Comparison of ENCODE assay signal across 14 cellular contexts in the genomic region with DNA sequence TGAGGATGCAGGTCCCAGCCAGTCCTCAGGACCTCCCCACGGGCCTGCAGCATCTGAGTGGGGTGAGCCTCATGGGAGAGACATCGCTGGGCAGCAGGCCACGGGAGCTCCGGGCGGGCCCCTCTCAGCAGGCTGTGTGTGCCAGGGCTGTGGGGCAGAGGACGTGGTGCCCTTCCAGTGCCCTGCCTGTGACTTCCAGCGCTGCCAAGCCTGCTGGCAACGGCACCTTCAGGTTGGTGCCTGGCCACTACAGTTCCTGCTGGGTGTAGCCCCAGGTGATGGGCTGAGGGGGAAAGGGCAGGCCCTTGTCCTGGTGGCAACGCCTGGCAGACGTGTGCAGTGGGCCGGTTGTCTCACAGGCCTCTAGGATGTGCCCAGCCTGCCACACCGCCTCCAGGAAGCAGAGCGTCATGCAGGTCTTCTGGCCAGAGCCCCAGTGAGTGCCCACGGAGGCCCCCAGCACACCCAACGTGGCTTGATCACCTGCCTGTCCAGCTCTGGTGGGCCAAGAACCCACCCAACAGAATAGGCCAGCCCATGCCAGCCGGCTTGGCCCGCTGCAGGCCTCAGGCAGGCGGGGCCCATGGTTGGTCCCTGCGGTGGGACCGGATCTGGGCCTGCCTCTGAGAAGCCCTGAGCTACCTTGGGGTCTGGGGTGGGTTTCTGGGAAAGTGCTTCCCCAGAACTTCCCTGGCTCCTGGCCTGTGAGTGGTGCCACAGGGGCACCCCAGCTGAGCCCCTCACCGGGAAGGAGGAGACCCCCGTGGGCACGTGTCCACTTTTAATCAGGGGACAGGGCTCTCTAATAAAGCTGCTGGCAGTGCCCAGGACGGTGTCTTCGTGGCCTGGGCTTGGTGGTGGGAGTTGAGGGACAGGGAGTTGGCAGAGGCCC. TPM values are rescaled to one million over a fixed set of nuclear protein-coding genes. Genes with fewer than 3 reads are reported as not detected.
DNase-seq lines count a peak whose midpoint lies in the region; ATAC-seq and TF ChIP-seq lines count a peak whose summit lies in the region.
"Had no signal": no experiment of that assay in that cellular context is flagged by ENCODE, and none has a peak within 500 bp of the region (broad histone marks: within the 10 kb centered on the region; RNA-seq: fewer than 3 reads in every experiment).

No MANE protein-coding gene starts in this region.

- peaks cover 29% of the 10 kb centered on the region for H3K4me1 Mint-ChIP-seq in activated CD4-positive, alpha-beta T cell treated with anti-CD3 and anti-CD28 coated beads for 36 hours

- H3K4me3 ChIP-seq in adipocyte (ENCODE audit: low read length) (no peak overlapping the region), stomach (no peak overlapping the region), A673 (ENCODE audit: low read depth, low read length, poor library complexity, severe bottlenecking) (no peak overlapping the region)

- no TSS peak for BruUV-seq in A673 (replicated peaks; lab: Mats Ljungman, UMichigan)

- no peak overlapping the region for H3K27ac Mint-ChIP-seq in activated CD4-positive, alpha-beta T cell treated with anti-CD3 and anti-CD28 coated beads for 36 hours

- H3K4me1 ChIP-seq in adipocyte (ENCODE audit: control insufficient read depth, insufficient read depth, low read length) (peaks cover 39% of the 10 kb centered on the region), stomach (peaks cover 30 to 69% (median 59%) of the 10 kb centered on the region in 4 donors), A673 (ENCODE audit: insufficient read depth, low read length, poor library complexity, severe bottlenecking) (peaks cover 16% of the 10 kb centered on the region)

- POLR2A ChIA-PET in activated CD4-positive, alpha-beta T cell treated with anti-CD3 and anti-CD28 coated beads for 36 hours (lab: Charles Lee), result interaction anchor here (0.7 kb wide), 1 partner anchor 764 kb away, joined by 3 read pairs; no protein-coding TSS in a partner anchor
- POLR2A ChIA-PET in A673 (lab: Charles Lee; ENCODE audit: low non-redundant PET), result interaction anchor here (0.6 kb wide), 1 partner anchor 122 kb away, joined by 3 read pairs; the partner anchor contains the start of gene HELZ2

- no peak for TF ChIP-seq EP300 in stomach (IDR thresholded peaks at IDR 0.05)

- CTCF ChIA-PET in activated CD4-positive, alpha-beta T cell treated with anti-CD3 and anti-CD28 coated beads for 36 hours (lab: Charles Lee), result interaction anchor here (0.9 kb wide), 1 partner anchor 12 kb away, joined by 3 read pairs; the partner anchor contains the start of genes ARFRP1 and ZGPAT
- CTCF ChIA-PET in A673 (lab: Charles Lee), result no interaction called here

- no peaks in the 10 kb centered on the region for H3K9me3 Mint-ChIP-seq in activated CD4-positive, alpha-beta T cell treated with anti-CD3 and anti-CD28 coated beads for 36 hours (ENCODE audit: low read depth)

- no peaks in the 10 kb centered on the region for H3K27me3 Mint-ChIP-seq in activated CD4-positive, alpha-beta T cell treated with anti-CD3 and anti-CD28 coated beads for 36 hours

- peak overlapping the region; percentile 34 for H3K9ac ChIP-seq in adipocyte (ENCODE audit: low read length)

- no peak overlapping the region for H3K4me3 Mint-ChIP-seq in activated CD4-positive, alpha-beta T cell treated with anti-CD3 and anti-CD28 coated beads for 36 hours

- H3K27ac ChIP-seq in stomach (peak overlapping the region in 3 of 5 donors; percentile 4 to 42 (median 11)), A673 (ENCODE audit: low read depth, low read length, poor library complexity, severe bottlenecking) (no peak overlapping the region)
- H3K27ac ChIP-seq: neutrophil had no signal

- H3K27me3 ChIP-seq in adipocyte (replicated peaks; ENCODE audit: control insufficient read depth, insufficient read depth, low read length) (no peaks in the 10 kb centered on the region), stomach (no peaks in the 10 kb centered on the region), A673 (replicated peaks; ENCODE audit: insufficient read depth, low read depth, low read length, poor library complexity) (no peaks in the 10 kb centered on the region)
- H3K27me3 ChIP-seq: brain microvascular endothelial cell had no signal

- intact Hi-C loops in activated CD4-positive, alpha-beta T cell treated with anti-CD3 and anti-CD28 coated beads for 36 hours (cut with DNase I, micrococcal nuclease), result loop anchor here in 1 of 2 experiments (5.0 kb wide), 1 partner anchor 42 kb away; the partner anchor contains the start of genes LIME1 and SLC2A4RG
- intact Hi-C loops in left ventricle myocardium superior (cut with micrococcal nuclease), result no loop called here
- intact Hi-C loops in stomach (cut with DNase I; ENCODE audit: low total_unique reads), result no loop called here
- intact Hi-C loops in A673 (cut with micrococcal nuclease; ENCODE audit: unreplicated experiment), result no loop called here

- DNase-seq in activated CD4-positive, alpha-beta T cell treated with anti-CD3 and anti-CD28 coated beads for 36 hours, result peak; percentile 10
- DNase-seq in activated CD4-positive, alpha-beta T cell treated with anti-CD3 and anti-CD28 coated beads for 1 hour, result no peak
- DNase-seq in adipocyte (ENCODE audit: low read depth) (no peak), left ventricle myocardium superior (peak; percentile 91), stomach (peak; percentile 46), GM13977 (ENCODE audit: low spot score) (no peak), mesenteric fat pad (ENCODE audit: low spot score) (no peak), A673 (ENCODE audit: low spot score) (no peak)
- DNase-seq: activated CD8-positive, alpha-beta memory T cell treated with anti-CD3 and anti-CD28 coated beads, Interleukin-2, amount 50 U/mL, for 48 hours; brain microvascular endothelial cell; erythroblast; NCI-H2081 treated with DMSO at 0.1 percent for 48 hours; stimulated activated CD4-positive, alpha-beta T cell treated with anti-CD3 and anti-CD28 coated beads, Interleukin-1b, Interleukin-23, amount 100 ng/mL, for 48 hours had no signal

- 65 to 73% (median 70%) methylated on average over 10 to 25 of the region's 25 CpGs for WGBS in stomach, 5 donors

- peaks cover 13% of the 10 kb centered on the region for H3K36me3 Mint-ChIP-seq in activated CD4-positive, alpha-beta T cell treated with anti-CD3 and anti-CD28 coated beads for 36 hours (ENCODE audit: low read depth)

- TF ChIP-seq POLR2A in stomach (IDR thresholded peaks at IDR 0.05), result no peak

- ATAC-seq in activated CD4-positive, alpha-beta T cell treated with anti-CD3 and anti-CD28 coated beads for 36 hours, result no peak
- ATAC-seq in left ventricle myocardium superior, result peak; percentile 79

- in situ Hi-C loops in GM13977 (cut with MboI; ENCODE audit: low pct_unique_long_range_greater_than_20kb, low sequenced_read_pairs, unreplicated experiment), result no loop called here

- H3K36me3 ChIP-seq in adipocyte (ENCODE audit: control insufficient read depth, insufficient read depth, low read length, severe bottlenecking), result no peaks in the 10 kb centered on the region
- peaks cover 16 to 53% (median 31%) of the 10 kb centered on the region in 4 donors for H3K36me3 ChIP-seq in stomach
- H3K36me3 ChIP-seq in A673 (ENCODE audit: insufficient read depth, low read length, poor library complexity, severe bottlenecking), result peaks cover 10% of the 10 kb centered on the region

- TF ChIP-seq CTCF in stomach (IDR thresholded peaks at IDR 0.05), result no peak
- no peak for TF ChIP-seq CTCF in GM13977 (IDR thresholded peaks at IDR 0.05; ENCODE audit: extremely low read depth, insufficient read depth, missing control alignments)
- TF ChIP-seq CTCF in A673 (conservative IDR thresholded peaks at IDR 0.05; ENCODE audit: low read depth, low read length), result no peak

- H3K9me3 ChIP-seq in adipocyte (ENCODE audit: control insufficient read depth, low read length), result no peaks in the 10 kb centered on the region
- no peaks in the 10 kb centered on the region for H3K9me3 ChIP-seq in stomach
- H3K9me3 ChIP-seq in A673 (ENCODE audit: low read depth, low read length, poor library complexity, severe bottlenecking), result no peaks in the 10 kb centered on the region
- H3K9me3 ChIP-seq: neutrophil had no signal

RNA-seq across cellular contexts. Expression of gene TNFRSF6B, which starts 0.8 kb away (rescaled TPM):
- total RNA-seq in activated CD4-positive, alpha-beta T cell treated with anti-CD3 and anti-CD28 coated beads for 36 hours, result 1 to 10 TPM in 1 of 2 experiments, under 1 TPM in 1; 0.21 to 1.7 TPM
- total RNA-seq in left ventricle myocardium superior (0.64 TPM), stomach (10 to 100 TPM in 1 of 5 donors, 1 to 10 TPM in 3, not detected in 1; 1.1 to 16.9 (median 3.2) TPM), mesenteric fat pad (4.7 TPM), A673 (2021) (not detected in 2 replicates)
- polyA plus RNA-seq in stomach, result 10 to 100 TPM in 1 of 3 donors, 1 to 10 TPM in 2; 8.5 to 26.2 (median 9.5) TPM

RNA-seq across cellular contexts. Expression of gene ARFRP1, which starts 12.1 kb away (rescaled TPM):
- total RNA-seq in activated CD4-positive, alpha-beta T cell treated with anti-CD3 and anti-CD28 coated beads for 36 hours, result 10 to 100 TPM; 36.4 to 52.0 TPM
- total RNA-seq in left ventricle myocardium superior (46.5 TPM), stomach (100 to 1,000 TPM in 1 of 5 donors, 10 to 100 TPM in 3, 1 to 10 TPM in 1; 7.6 to 103 (median 35.8) TPM), mesenteric fat pad (47.3 TPM), A673 (2021) (38.9 and 41.1 TPM in 2 replicates)
- 10 to 100 TPM; 30.2 to 56.2 (median 35.9) TPM for polyA plus RNA-seq in stomach

RNA-seq across cellular contexts. Expression of gene ZGPAT, which starts 12.2 kb away (rescaled TPM):
- 10 to 100 TPM; 15.3 to 21.9 TPM for total RNA-seq in activated CD4-positive, alpha-beta T cell treated with anti-CD3 and anti-CD28 coated beads for 36 hours
- total RNA-seq in left ventricle myocardium superior (16.2 TPM), stomach (10 to 100 TPM; 12.3 to 49.6 (median 39.3) TPM), mesenteric fat pad (26.7 TPM), A673 (2021) (28.2 and 28.3 TPM in 2 replicates)
- polyA plus RNA-seq in stomach, result 10 to 100 TPM; 29.9 to 41.7 (median 37.7) TPM

RNA-seq across cellular contexts. Expression of gene RTEL1, which starts 37.6 kb away (rescaled TPM):
- 10 to 100 TPM; 44.5 to 44.7 TPM for total RNA-seq in activated CD4-positive, alpha-beta T cell treated with anti-CD3 and anti-CD28 coated beads for 36 hours
- total RNA-seq in left ventricle myocardium superior (9.9 TPM), stomach (10 to 100 TPM; 13.6 to 70.4 (median 32.7) TPM), mesenteric fat pad (31.7 TPM), A673 (2021) (45.6 and 47.8 TPM in 2 replicates)
- 1 to 10 TPM; 7.6 to 10.0 (median 9.2) TPM for polyA plus RNA-seq in stomach

RNA-seq across cellular contexts. Expression of gene LIME1, which starts 40.8 kb away (rescaled TPM):
- 10 to 100 TPM in 1 of 2 experiments, 1 to 10 TPM in 1; 7.3 to 10.2 TPM for total RNA-seq in activated CD4-positive, alpha-beta T cell treated with anti-CD3 and anti-CD28 coated beads for 36 hours
- 2.7 TPM for total RNA-seq in left ventricle myocardium superior
- total RNA-seq in stomach, result 100 to 1,000 TPM in 1 of 5 donors, 10 to 100 TPM in 2, 1 to 10 TPM in 2; 3.6 to 117 (median 16.8) TPM
- 10 to 100 TPM; 17.1 to 24.3 (median 19.9) TPM for polyA plus RNA-seq in stomach
- 6.5 TPM for total RNA-seq in mesenteric fat pad
- total RNA-seq in A673 (2021), result 15.1 and 16.3 TPM in 2 replicates

Comparison
In these comparisons a context has a peak if more than half of its experiments do, and no peak if none do; other contexts are left out.
1. DNase-seq: peak in activated CD4-positive, alpha-beta T cell treated with anti-CD3 and anti-CD28 coated beads for 36 hours (single experiment), left ventricle myocardium superior (single experiment) and stomach (single experiment); none in activated CD4-positive, alpha-beta T cell treated with anti-CD3 and anti-CD28 coated beads for 1 hour (single experiment), adipocyte (single experiment), GM13977 (single experiment), mesenteric fat pad (single experiment) and A673 (single experiment).